ENCODE assay signal across 1 cellular context in the genomic region with DNA sequence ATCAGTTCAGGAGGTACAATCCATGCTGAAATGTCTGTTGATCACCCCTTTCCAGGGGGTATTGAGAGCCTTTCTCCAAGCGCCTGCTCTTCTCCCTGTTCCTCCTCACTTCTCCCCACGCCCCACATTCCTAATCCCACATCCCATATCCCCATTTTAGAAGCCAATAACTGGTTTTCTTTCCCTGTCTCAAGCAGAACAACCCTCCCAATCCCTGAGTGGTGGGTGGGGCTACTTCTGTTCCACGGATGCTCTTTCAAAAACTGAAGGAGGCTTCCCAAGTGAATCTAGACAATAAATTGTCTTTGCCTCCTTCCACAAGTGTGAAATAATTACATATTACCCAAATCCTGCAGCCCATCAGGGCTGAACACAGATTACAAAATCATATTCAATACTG.
TF ChIP-seq lines count a peak whose summit lies in the region.

No MANE protein-coding gene starts in this region.

TF ChIP-seq in HepG2, 621 proteins besides CTCF, POLR2A, EP300 and RAD21:
- TF ChIP-seq NFKBIZ (CRISPR knock-in tag; IDR thresholded peaks at IDR 0.05): no peak
- TF ChIP-seq, protein P1, sequence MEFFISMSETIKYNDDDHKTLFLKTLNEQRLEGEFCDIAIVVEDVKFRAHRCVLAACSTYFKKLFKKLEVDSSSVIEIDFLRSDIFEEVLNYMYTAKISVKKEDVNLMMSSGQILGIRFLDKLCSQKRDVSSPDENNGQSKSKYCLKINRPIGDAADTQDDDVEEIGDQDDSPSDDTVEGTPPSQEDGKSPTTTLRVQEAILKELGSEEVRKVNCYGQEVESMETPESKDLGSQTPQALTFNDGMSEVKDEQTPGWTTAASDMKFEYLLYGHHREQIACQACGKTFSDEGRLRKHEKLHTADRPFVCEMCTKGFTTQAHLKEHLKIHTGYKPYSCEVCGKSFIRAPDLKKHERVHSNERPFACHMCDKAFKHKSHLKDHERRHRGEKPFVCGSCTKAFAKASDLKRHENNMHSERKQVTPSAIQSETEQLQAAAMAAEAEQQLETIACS (CRISPR knock-in tag; IDR thresholded peaks at IDR 0.05): no peak
- TF ChIP-seq, protein P2, sequence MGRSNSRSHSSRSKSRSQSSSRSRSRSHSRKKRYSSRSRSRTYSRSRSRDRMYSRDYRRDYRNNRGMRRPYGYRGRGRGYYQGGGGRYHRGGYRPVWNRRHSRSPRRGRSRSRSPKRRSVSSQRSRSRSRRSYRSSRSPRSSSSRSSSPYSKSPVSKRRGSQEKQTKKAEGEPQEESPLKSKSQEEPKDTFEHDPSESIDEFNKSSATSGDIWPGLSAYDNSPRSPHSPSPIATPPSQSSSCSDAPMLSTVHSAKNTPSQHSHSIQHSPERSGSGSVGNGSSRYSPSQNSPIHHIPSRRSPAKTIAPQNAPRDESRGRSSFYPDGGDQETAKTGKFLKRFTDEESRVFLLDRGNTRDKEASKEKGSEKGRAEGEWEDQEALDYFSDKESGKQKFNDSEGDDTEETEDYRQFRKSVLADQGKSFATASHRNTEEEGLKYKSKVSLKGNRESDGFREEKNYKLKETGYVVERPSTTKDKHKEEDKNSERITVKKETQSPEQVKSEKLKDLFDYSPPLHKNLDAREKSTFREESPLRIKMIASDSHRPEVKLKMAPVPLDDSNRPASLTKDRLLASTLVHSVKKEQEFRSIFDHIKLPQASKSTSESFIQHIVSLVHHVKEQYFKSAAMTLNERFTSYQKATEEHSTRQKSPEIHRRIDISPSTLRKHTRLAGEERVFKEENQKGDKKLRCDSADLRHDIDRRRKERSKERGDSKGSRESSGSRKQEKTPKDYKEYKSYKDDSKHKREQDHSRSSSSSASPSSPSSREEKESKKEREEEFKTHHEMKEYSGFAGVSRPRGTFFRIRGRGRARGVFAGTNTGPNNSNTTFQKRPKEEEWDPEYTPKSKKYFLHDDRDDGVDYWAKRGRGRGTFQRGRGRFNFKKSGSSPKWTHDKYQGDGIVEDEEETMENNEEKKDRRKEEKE (IDR thresholded peaks at IDR 0.05): no peak
